Comparison of ENCODE assay signal across 18 cellular contexts in genomic region chr4:158195297-158195696, GRCh38. TPM values are rescaled to one million over a fixed set of nuclear protein-coding genes. Genes with fewer than 3 reads are reported as not detected.
"Had no signal": no experiment of that assay in that cellular context is flagged by ENCODE, and none has a peak within 500 bp of the region (broad histone marks: within the 10 kb centered on the region; RNA-seq: fewer than 3 reads in every experiment).

No MANE protein-coding gene starts in this region.

- H3K9me3 ChIP-seq: esophagus muscularis mucosa, gastroesophageal sphincter, mucosa of descending colon, pancreas, testis had no signal

- H3K4me3 ChIP-seq: esophagus muscularis mucosa, gastroesophageal sphincter, mucosa of descending colon, pancreas, testis had no signal

- H3K27me3 ChIP-seq: esophagus muscularis mucosa, gastroesophageal sphincter, pancreas, testis had no signal

- ATAC-seq: gastroesophageal sphincter; left lobe of liver; mucosa of descending colon; naive thymus-derived CD8-positive, alpha-beta T cell; pancreas; right cardiac atrium had no signal

- DNase-seq: cortex of kidney; effector memory CD4-positive, alpha-beta T cell; glutamatergic neuron; islet precursor cell; mucosa of descending colon; naive thymus-derived CD8-positive, alpha-beta T cell; nucleus accumbens; pancreas; right cardiac atrium; small intestine; stimulated activated CD4-positive, alpha-beta T cell treated with anti-CD3 and anti-CD28 coated beads, Interleukin-12 subunit alpha, Interleukin-12 subunit beta, amount 100 ng/mL, for 4 hours; stimulated activated naive CD4-positive, alpha-beta T cell treated with Interleukin-2 at 50 U/mL for 16 hours; testis; trophoblast cell had no signal

- H3K27ac ChIP-seq: epithelial cell of prostate, esophagus muscularis mucosa, gastroesophageal sphincter, pancreas, testis had no signal

- H3K4me1 ChIP-seq: gastroesophageal sphincter, pancreas, testis had no signal

- H3K36me3 ChIP-seq: gastroesophageal sphincter, pancreas had no signal

RNA-seq across cellular contexts. Expression of gene TMEM144, which starts 15.0 kb away (rescaled TPM):
- total RNA-seq: naive thymus-derived CD8-positive, alpha-beta T cell had no signal
- polyA plus RNA-seq: naive thymus-derived CD8-positive, alpha-beta T cell had no signal

RNA-seq across cellular contexts. Expression of gene GASK1B, which starts 22.5 kb away (rescaled TPM):
- polyA plus RNA-seq: naive thymus-derived CD8-positive, alpha-beta T cell had no signal
